ENCODE assay signal across 1 cellular context in the genomic region with DNA sequence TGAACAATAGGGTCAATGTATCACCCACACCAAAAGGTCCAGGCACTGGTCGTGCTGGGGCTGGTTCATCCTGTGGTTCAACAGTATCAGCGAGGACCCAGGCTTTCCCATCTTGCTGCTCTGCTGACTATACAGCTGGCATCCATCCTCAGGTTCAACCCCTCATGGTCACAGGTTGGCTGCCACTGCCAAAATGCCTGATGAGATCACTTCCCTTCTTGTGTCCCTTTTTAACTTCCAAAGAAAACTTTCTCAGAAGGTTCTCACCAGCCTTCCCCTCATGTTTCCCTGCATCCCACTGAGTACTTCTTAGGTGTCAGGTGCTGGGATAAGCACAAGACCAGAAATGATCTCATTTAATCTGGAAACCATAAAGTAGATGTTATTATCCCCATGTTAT.
TF ChIP-seq lines count a peak whose summit lies in the region.

No MANE protein-coding gene starts in this region.

TF ChIP-seq in IMR-90, 13 proteins besides CTCF, POLR2A, EP300 and RAD21:
- no peak for TF ChIP-seq FOS (IDR thresholded peaks at IDR 0.05; ENCODE audit: low read depth, low read length)
- TF ChIP-seq BHLHE40 (IDR thresholded peaks at IDR 0.05; ENCODE audit: low read depth, low read length): no peak
- TF ChIP-seq MXI1 (IDR thresholded peaks at IDR 0.05; ENCODE audit: borderline replicate concordance, low read depth, low read length): no peak
- no peak for TF ChIP-seq CHD1 (IDR thresholded peaks at IDR 0.05; ENCODE audit: low read depth, low read length)
- TF ChIP-seq, protein P1, sequence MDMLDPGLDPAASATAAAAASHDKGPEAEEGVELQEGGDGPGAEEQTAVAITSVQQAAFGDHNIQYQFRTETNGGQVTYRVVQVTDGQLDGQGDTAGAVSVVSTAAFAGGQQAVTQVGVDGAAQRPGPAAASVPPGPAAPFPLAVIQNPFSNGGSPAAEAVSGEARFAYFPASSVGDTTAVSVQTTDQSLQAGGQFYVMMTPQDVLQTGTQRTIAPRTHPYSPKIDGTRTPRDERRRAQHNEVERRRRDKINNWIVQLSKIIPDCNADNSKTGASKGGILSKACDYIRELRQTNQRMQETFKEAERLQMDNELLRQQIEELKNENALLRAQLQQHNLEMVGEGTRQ (IDR thresholded peaks at IDR 0.05; ENCODE audit: low read depth, low read length): no peak
- no peak for TF ChIP-seq CEBPB (IDR thresholded peaks at IDR 0.05; ENCODE audit: low read depth, low read length)
- TF ChIP-seq RCOR1 (IDR thresholded peaks at IDR 0.05; ENCODE audit: insufficient replicate concordance, low read length): no peak
- TF ChIP-seq, protein P2, sequence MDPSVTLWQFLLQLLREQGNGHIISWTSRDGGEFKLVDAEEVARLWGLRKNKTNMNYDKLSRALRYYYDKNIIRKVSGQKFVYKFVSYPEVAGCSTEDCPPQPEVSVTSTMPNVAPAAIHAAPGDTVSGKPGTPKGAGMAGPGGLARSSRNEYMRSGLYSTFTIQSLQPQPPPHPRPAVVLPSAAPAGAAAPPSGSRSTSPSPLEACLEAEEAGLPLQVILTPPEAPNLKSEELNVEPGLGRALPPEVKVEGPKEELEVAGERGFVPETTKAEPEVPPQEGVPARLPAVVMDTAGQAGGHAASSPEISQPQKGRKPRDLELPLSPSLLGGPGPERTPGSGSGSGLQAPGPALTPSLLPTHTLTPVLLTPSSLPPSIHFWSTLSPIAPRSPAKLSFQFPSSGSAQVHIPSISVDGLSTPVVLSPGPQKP (IDR thresholded peaks at IDR 0.05; ENCODE audit: borderline replicate concordance, low read depth, low read length): no peak
- TF ChIP-seq MAZ (IDR thresholded peaks at IDR 0.05; ENCODE audit: borderline replicate concordance, low read depth, low read length): no peak
- no peak for TF ChIP-seq RFX5 (IDR thresholded peaks at IDR 0.05; ENCODE audit: low read depth, low read length)
- no peak for TF ChIP-seq MAFK (IDR thresholded peaks at IDR 0.05; ENCODE audit: low read depth, low read length)
- no peak for TF ChIP-seq NFE2L2 (IDR thresholded peaks at IDR 0.05; ENCODE audit: low read depth, low read length)
- no peak for TF ChIP-seq SMC3 (IDR thresholded peaks at IDR 0.05; ENCODE audit: low read depth, low read length)
